8 cellular contexts compared by ENCODE assay signal in genomic region chr10:111373696-111374095, GRCh38.
"Had no signal": no experiment of that assay in that cellular context is flagged by ENCODE, and none has a peak within 500 bp of the region (broad histone marks: within the 10 kb centered on the region; RNA-seq: fewer than 3 reads in every experiment).

No MANE protein-coding gene starts in this region.

- FAIRE-seq: G401.6, GM12878, GM12891, GM12892, GM18507, GM19239 had no signal

- ATAC-seq: GM12878 had no signal

- H3K4me3 ChIP-seq: GM12878 had no signal

- DNase-seq: GDM1, GF-D8 had no signal
